In genomic region chr9:83219924-83220438, GRCh38 we compare ENCODE assay signal across 9 cellular contexts.
DNase-seq lines count a peak whose midpoint lies in the region; ATAC-seq and TF ChIP-seq lines count a peak whose summit lies in the region.
"Had no signal": no experiment of that assay in that cellular context is flagged by ENCODE, and none has a peak within 500 bp of the region (broad histone marks: within the 10 kb centered on the region; RNA-seq: fewer than 3 reads in every experiment).

No MANE protein-coding gene starts in this region.

- TF ChIP-seq CTCF in glutamatergic neuron (IDR thresholded peaks at IDR 0.05; ENCODE audit: partially characterized antibody, unreplicated experiment), result no peak

- peak overlapping the region; percentile 96 for H3K4me2 ChIP-seq in trophoblast cell (ENCODE audit: low read length)

- H3K18ac ChIP-seq in trophoblast cell (ENCODE audit: low read length), result no peak overlapping the region

- no peak overlapping the region for H3K23ac ChIP-seq in trophoblast cell (ENCODE audit: low read length)

- no peak overlapping the region for H4K8ac ChIP-seq in trophoblast cell (ENCODE audit: low read depth, low read length)

- no peak for ATAC-seq in GM19452 (IDR thresholded peaks at IDR 0.05; ENCODE audit: unreplicated experiment)

- peak; percentile 6 for DNase-seq in ELR (ENCODE audit: low read depth)
- DNase-seq in SK-N-MC (ENCODE audit: low read depth, low spot score), result no peak
- DNase-seq in glutamatergic neuron, result no peak
- DNase-seq in trophoblast cell, result no peak
- DNase-seq in iPS-NIHi11 (ENCODE audit: low spot score), result no peak
- DNase-seq in LoVo (ENCODE audit: low spot score), result no peak
- no peak for DNase-seq in stimulated activated CD4-positive, alpha-beta T cell treated with anti-CD3 and anti-CD28 coated beads, Interleukin-4, amount 100 ng/mL, for 1 hour
- DNase-seq: SIG-M5 had no signal

- H4K91ac ChIP-seq in trophoblast cell (ENCODE audit: low read depth, low read length), result no peak overlapping the region

- peak overlapping the region; percentile 98 for H3K4me3 Mint-ChIP-seq in glutamatergic neuron (ENCODE audit: unreplicated experiment)

- H3K27me3 Mint-ChIP-seq in glutamatergic neuron (ENCODE audit: unreplicated experiment), result no peaks in the 10 kb centered on the region

- H3K14ac ChIP-seq in trophoblast cell (ENCODE audit: low read length), result no peak overlapping the region

- H3K9me3 ChIP-seq in SK-N-MC (ENCODE audit: low read depth, low read length) (no peaks in the 10 kb centered on the region), trophoblast cell (ENCODE audit: insufficient read depth, low read depth, low read length) (peaks cover 3% of the 10 kb centered on the region)

- no peaks in the 10 kb centered on the region for H3K36me3 ChIP-seq in SK-N-MC (ENCODE audit: insufficient read depth, low read length)
- no peaks in the 10 kb centered on the region for H3K36me3 ChIP-seq in trophoblast cell (ENCODE audit: control insufficient read depth in 1 of 2, insufficient read depth in 2 of 2, low read length in 2 of 2)

- H4K12ac ChIP-seq in trophoblast cell (ENCODE audit: low read depth, low read length), result no peak overlapping the region

- no peak overlapping the region for H2BK120ac ChIP-seq in trophoblast cell (ENCODE audit: insufficient read depth, low read length, poor library complexity)

- H3K4ac ChIP-seq in trophoblast cell (ENCODE audit: low read depth, low read length), result no peak overlapping the region

- H3K4me1 Mint-ChIP-seq in glutamatergic neuron (ENCODE audit: low read depth, unreplicated experiment), result peaks cover 7% of the 10 kb centered on the region

- H3K27me3 ChIP-seq in trophoblast cell (ENCODE audit: insufficient read depth, low read length), result no peaks in the 10 kb centered on the region

- H2AK5ac ChIP-seq in trophoblast cell (ENCODE audit: low read length), result no peak overlapping the region

- H3K79me1 ChIP-seq in trophoblast cell (ENCODE audit: low read length), result peaks cover 2% of the 10 kb centered on the region

- no peaks in the 10 kb centered on the region for H3K4me1 ChIP-seq in trophoblast cell (ENCODE audit: control insufficient read depth in 1 of 2, insufficient read depth in 2 of 2, low read length in 2 of 2)

- H2BK5ac ChIP-seq in trophoblast cell (ENCODE audit: low read depth, low read length, poor library complexity), result no peak overlapping the region

- H3K4me3 ChIP-seq in SK-N-MC (peak overlapping the region; percentile 78), trophoblast cell (ENCODE audit: low read depth, low read length) (no peak overlapping the region)

- no peak overlapping the region for H2BK12ac ChIP-seq in trophoblast cell (ENCODE audit: low read length)

- H3K27ac ChIP-seq in SK-N-MC (no peak overlapping the region), trophoblast cell (ENCODE audit: low read depth, low read length) (no peak overlapping the region)

- no peaks in the 10 kb centered on the region for H3K79me2 ChIP-seq in trophoblast cell (ENCODE audit: control insufficient read depth, insufficient read depth, low read length, poor library complexity)

- H3K27ac Mint-ChIP-seq in glutamatergic neuron (ENCODE audit: unreplicated experiment), result no peak overlapping the region

- peaks cover 15% of the 10 kb centered on the region for H3K36me3 Mint-ChIP-seq in glutamatergic neuron (ENCODE audit: unreplicated experiment)

- peaks cover 4% of the 10 kb centered on the region for H3K9me3 Mint-ChIP-seq in glutamatergic neuron (ENCODE audit: unreplicated experiment)

- no CpG with 5 or more reads among the region's 12 CpGs for whole genome bisulfite sequencing in trophoblast cell (ENCODE audit: extremely low coverage, insufficient coverage, insufficient read length)

- peak overlapping the region; percentile 23 for H2AFZ ChIP-seq in trophoblast cell (ENCODE audit: insufficient read depth, low read length, poor library complexity)

- H3K9ac ChIP-seq in SK-N-MC (ENCODE audit: insufficient read length) (no peak overlapping the region), trophoblast cell (ENCODE audit: low read length) (peak overlapping the region; percentile 60)
